10 cellular contexts compared by ENCODE assay signal in genomic region chr3:82163907-82164520, GRCh38.
DNase-seq lines count a peak whose midpoint lies in the region; ATAC-seq and TF ChIP-seq lines count a peak whose summit lies in the region.
"Had no signal": no experiment of that assay in that cellular context is flagged by ENCODE, and none has a peak within 500 bp of the region (broad histone marks: within the 10 kb centered on the region; RNA-seq: fewer than 3 reads in every experiment).

No MANE protein-coding gene starts in this region.

- no peaks in the 10 kb centered on the region for H3K36me3 ChIP-seq in CD4-positive, CD25-positive, alpha-beta regulatory T cell (ENCODE audit: control insufficient read depth, insufficient read depth, low read length)

- no peak overlapping the region for H3K27ac Mint-ChIP-seq in CD4-positive, CD25-positive, alpha-beta regulatory T cell
- H3K27ac Mint-ChIP-seq: IgD-negative memory B cell had no signal

- no peak overlapping the region for H3K4me3 ChIP-seq in CD4-positive, CD25-positive, alpha-beta regulatory T cell (ENCODE audit: low read depth, low read length)

- no peaks in the 10 kb centered on the region for H3K27me3 Mint-ChIP-seq in CD4-positive, CD25-positive, alpha-beta regulatory T cell
- H3K27me3 Mint-ChIP-seq: IgD-negative memory B cell had no signal

- no peaks in the 10 kb centered on the region for H3K4me1 ChIP-seq in CD4-positive, CD25-positive, alpha-beta regulatory T cell (ENCODE audit: control insufficient read depth, insufficient read depth, low read length, poor library complexity, severe bottlenecking)

- no peak overlapping the region for H3K4me3 Mint-ChIP-seq in CD4-positive, CD25-positive, alpha-beta regulatory T cell
- H3K4me3 Mint-ChIP-seq: IgD-negative memory B cell had no signal

- peak in 2 of 3 donors; percentile 0 to 19 for DNase-seq in CD4-positive, CD25-positive, alpha-beta regulatory T cell
- DNase-seq in HCEC 1CT: peak; percentile 47
- DNase-seq in iris pigment epithelial cell (ENCODE audit: low read depth): peak; percentile 54
- DNase-seq in SHP77 treated with DMSO at 0.1 percent for 48 hours (lab: John Stamatoyannopoulos, UW): no peak
- DNase-seq in cerebellum (ENCODE audit: low spot score): no peak
- DNase-seq in T-helper 9 cell: no peak
- DNase-seq in HuH-7 (ENCODE audit: low spot score): no peak
- DNase-seq: cerebellar nuclear complex had no signal

- ATAC-seq in CD4-positive, CD25-positive, alpha-beta regulatory T cell (ENCODE audit: low read depth in 2 of 2): no peak
- peak; percentile 19; the same call in 1 of the 3 replicates for ATAC-seq in SK-N-SH treated with all-trans-retinoic acid at 6 μM for 48 hours

- H3K4me1 Mint-ChIP-seq in CD4-positive, CD25-positive, alpha-beta regulatory T cell: no peaks in the 10 kb centered on the region
- H3K4me1 Mint-ChIP-seq: IgD-negative memory B cell had no signal

- H3K36me3 Mint-ChIP-seq in CD4-positive, CD25-positive, alpha-beta regulatory T cell: no peaks in the 10 kb centered on the region
- H3K36me3 Mint-ChIP-seq: IgD-negative memory B cell had no signal

- no peaks in the 10 kb centered on the region for H3K9me3 ChIP-seq in CD4-positive, CD25-positive, alpha-beta regulatory T cell (ENCODE audit: control insufficient read depth in 2 of 2, low read length in 2 of 2)

- H3K9me3 Mint-ChIP-seq in CD4-positive, CD25-positive, alpha-beta regulatory T cell: peaks cover 0 to 10% (median 4%) of the 10 kb centered on the region in 7 donors

- no peaks in the 10 kb centered on the region for H3K27me3 ChIP-seq in CD4-positive, CD25-positive, alpha-beta regulatory T cell (ENCODE audit: control insufficient read depth, insufficient read depth, low read length)

- no peak overlapping the region for H3K27ac ChIP-seq in CD4-positive, CD25-positive, alpha-beta regulatory T cell (ENCODE audit: insufficient read depth, low read length, poor library complexity, severe bottlenecking)

TF ChIP-seq in SK-N-SH treated with all-trans-retinoic acid at 6 μM for 48 hours, 23 proteins besides CTCF, POLR2A, EP300 and RAD21:
- TF ChIP-seq ZNF8 (CRISPR knock-in tag; IDR thresholded peaks at IDR 0.05) (no peak), ZFP3 (CRISPR knock-in tag; IDR thresholded peaks at IDR 0.05) (no peak), ESRRG (CRISPR knock-in tag; IDR thresholded peaks at IDR 0.05) (no peak), TOX (CRISPR knock-in tag; IDR thresholded peaks at IDR 0.05; ENCODE audit: borderline replicate concordance) (no peak), ARNTL (CRISPR knock-in tag; IDR thresholded peaks at IDR 0.05; ENCODE audit: borderline replicate concordance, low read depth) (no peak), SNAI2 (CRISPR knock-in tag; IDR thresholded peaks at IDR 0.05) (no peak), CSDC2 (CRISPR knock-in tag; IDR thresholded peaks at IDR 0.05) (no peak), ISL1 (CRISPR knock-in tag; IDR thresholded peaks at IDR 0.05) (no peak), PPARA (CRISPR knock-in tag; IDR thresholded peaks at IDR 0.05; ENCODE audit: borderline replicate concordance) (no peak), CSRNP3 (CRISPR knock-in tag; IDR thresholded peaks at IDR 0.05) (no peak), RARB (CRISPR knock-in tag; IDR thresholded peaks at IDR 0.05) (no peak), ZC3H10 (CRISPR knock-in tag; IDR thresholded peaks at IDR 0.05) (no peak), BACH2 (CRISPR knock-in tag; IDR thresholded peaks at IDR 0.05; ENCODE audit: borderline replicate concordance) (no peak), TCF4 (CRISPR knock-in tag; IDR thresholded peaks at IDR 0.05; ENCODE audit: borderline replicate concordance) (no peak), ZFP30 (CRISPR knock-in tag; IDR thresholded peaks at IDR 0.05) (no peak), ZNF565 (CRISPR knock-in tag; conservative IDR thresholded peaks at IDR 0.05; ENCODE audit: low read depth) (no peak)
- TF ChIP-seq, protein P1, sequence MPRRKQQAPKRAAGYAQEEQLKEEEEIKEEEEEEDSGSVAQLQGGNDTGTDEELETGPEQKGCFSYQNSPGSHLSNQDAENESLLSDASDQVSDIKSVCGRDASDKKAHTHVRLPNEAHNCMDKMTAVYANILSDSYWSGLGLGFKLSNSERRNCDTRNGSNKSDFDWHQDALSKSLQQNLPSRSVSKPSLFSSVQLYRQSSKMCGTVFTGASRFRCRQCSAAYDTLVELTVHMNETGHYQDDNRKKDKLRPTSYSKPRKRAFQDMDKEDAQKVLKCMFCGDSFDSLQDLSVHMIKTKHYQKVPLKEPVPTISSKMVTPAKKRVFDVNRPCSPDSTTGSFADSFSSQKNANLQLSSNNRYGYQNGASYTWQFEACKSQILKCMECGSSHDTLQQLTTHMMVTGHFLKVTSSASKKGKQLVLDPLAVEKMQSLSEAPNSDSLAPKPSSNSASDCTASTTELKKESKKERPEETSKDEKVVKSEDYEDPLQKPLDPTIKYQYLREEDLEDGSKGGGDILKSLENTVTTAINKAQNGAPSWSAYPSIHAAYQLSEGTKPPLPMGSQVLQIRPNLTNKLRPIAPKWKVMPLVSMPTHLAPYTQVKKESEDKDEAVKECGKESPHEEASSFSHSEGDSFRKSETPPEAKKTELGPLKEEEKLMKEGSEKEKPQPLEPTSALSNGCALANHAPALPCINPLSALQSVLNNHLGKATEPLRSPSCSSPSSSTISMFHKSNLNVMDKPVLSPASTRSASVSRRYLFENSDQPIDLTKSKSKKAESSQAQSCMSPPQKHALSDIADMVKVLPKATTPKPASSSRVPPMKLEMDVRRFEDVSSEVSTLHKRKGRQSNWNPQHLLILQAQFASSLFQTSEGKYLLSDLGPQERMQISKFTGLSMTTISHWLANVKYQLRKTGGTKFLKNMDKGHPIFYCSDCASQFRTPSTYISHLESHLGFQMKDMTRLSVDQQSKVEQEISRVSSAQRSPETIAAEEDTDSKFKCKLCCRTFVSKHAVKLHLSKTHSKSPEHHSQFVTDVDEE (CRISPR knock-in tag; IDR thresholded peaks at IDR 0.05): no peak
- TF ChIP-seq, protein P2, sequence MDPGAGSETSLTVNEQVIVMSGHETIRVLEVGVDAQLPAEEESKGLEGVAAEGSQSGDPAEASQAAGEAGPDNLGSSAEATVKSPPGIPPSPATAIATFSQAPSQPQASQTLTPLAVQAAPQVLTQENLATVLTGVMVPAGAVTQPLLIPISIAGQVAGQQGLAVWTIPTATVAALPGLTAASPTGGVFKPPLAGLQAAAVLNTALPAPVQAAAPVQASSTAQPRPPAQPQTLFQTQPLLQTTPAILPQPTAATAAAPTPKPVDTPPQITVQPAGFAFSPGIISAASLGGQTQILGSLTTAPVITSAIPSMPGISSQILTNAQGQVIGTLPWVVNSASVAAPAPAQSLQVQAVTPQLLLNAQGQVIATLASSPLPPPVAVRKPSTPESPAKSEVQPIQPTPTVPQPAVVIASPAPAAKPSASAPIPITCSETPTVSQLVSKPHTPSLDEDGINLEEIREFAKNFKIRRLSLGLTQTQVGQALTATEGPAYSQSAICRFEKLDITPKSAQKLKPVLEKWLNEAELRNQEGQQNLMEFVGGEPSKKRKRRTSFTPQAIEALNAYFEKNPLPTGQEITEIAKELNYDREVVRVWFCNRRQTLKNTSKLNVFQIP (CRISPR knock-in tag; IDR thresholded peaks at IDR 0.05; ENCODE audit: borderline replicate concordance, low read depth): no peak
- TF ChIP-seq, protein P3, sequence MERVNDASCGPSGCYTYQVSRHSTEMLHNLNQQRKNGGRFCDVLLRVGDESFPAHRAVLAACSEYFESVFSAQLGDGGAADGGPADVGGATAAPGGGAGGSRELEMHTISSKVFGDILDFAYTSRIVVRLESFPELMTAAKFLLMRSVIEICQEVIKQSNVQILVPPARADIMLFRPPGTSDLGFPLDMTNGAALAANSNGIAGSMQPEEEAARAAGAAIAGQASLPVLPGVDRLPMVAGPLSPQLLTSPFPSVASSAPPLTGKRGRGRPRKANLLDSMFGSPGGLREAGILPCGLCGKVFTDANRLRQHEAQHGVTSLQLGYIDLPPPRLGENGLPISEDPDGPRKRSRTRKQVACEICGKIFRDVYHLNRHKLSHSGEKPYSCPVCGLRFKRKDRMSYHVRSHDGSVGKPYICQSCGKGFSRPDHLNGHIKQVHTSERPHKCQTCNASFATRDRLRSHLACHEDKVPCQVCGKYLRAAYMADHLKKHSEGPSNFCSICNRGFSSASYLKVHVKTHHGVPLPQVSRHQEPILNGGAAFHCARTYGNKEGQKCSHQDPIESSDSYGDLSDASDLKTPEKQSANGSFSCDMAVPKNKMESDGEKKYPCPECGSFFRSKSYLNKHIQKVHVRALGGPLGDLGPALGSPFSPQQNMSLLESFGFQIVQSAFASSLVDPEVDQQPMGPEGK (CRISPR knock-in tag; IDR thresholded peaks at IDR 0.05; ENCODE audit: borderline replicate concordance): no peak

Comparison
In these comparisons a context has a peak if more than half of its experiments do, and no peak if none do; other contexts are left out.
1. DNase-seq: peak in CD4-positive, CD25-positive, alpha-beta regulatory T cell (2 of 3), HCEC 1CT (single experiment) and iris pigment epithelial cell (single experiment); none in SHP77 treated with DMSO at 0.1 percent for 48 hours (single experiment), cerebellum (single experiment), T-helper 9 cell (single experiment) and HuH-7 (single experiment).